Comparison of ENCODE assay signal across 10 cellular contexts in the genomic region with DNA sequence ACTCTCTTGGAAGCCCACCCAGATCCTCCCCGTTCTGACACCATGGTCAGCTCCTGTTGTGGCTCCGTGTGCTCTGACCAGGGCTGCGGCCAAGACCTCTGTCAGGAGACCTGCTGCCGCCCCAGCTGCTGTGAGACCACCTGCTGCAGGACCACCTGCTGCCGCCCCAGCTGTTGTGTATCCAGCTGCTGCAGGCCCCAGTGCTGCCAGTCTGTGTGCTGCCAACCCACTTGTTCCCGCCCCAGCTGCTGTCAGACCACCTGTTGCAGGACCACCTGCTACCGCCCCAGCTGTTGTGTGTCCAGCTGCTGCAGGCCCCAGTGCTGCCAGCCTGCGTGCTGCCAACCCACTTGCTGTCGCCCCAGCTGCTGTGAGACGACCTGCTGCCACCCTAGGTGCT. TPM values are rescaled to one million over a fixed set of nuclear protein-coding genes. Genes with fewer than 3 reads are reported as not detected.
"Had no signal": no experiment of that assay in that cellular context is flagged by ENCODE, and none has a peak within 500 bp of the region (broad histone marks: within the 10 kb centered on the region; RNA-seq: fewer than 3 reads in every experiment).

A gene (plus strand): TSS at position 43 of the 400 bp plus-strand sequence. CDS start 0 bp downstream, at position 43.

RNA-seq across cellular contexts. Expression of the gene that starts here (rescaled TPM):
- total RNA-seq: activated CD8-positive, alpha-beta T cell treated with anti-CD3 and anti-CD28 coated beads for 36 hours; activated naive CD8-positive, alpha-beta T cell treated with anti-CD3 and anti-CD28 coated beads for 36 hours; activated T-cell treated with anti-CD3 and anti-CD28 coated beads, Interleukin-2, amount 50 U/mL, for 72 hours; activated T-helper 2 cell treated with anti-CD3 and anti-CD28 coated beads, Interferon-gamma antibody, Interleukin-2, Interleukin-4, amounts not matched to agents 10 μg/mL and 5 μg/mL and 100 μg/mL, durations not matched to agents 14 hours and 24 hours and 36 hours; adrenal gland; breast epithelium; cerebellum; MCF 10A; NCI-H460; T-helper 1 cell treated with Interleukin-12 subunit alpha and Interleukin-12 subunit beta and Interleukin-4 antibody, amounts not matched to agents 30 ng/mL and 1 ng/mL, for 36 hours had no signal
- polyA plus RNA-seq: adrenal gland had no signal
